ENCODE assay signal across 7 cellular contexts in genomic region chr3:71303627-71304260, GRCh38.
DNase-seq lines count a peak whose midpoint lies in the region; ATAC-seq and TF ChIP-seq lines count a peak whose summit lies in the region.

No MANE protein-coding gene starts in this region.

- no peaks in the 10 kb centered on the region for H3K36me3 ChIP-seq in H7 (replicated peaks; ENCODE audit: control insufficient read depth, insufficient read depth, low read length)
- no peaks in the 10 kb centered on the region for H3K36me3 ChIP-seq in sigmoid colon
- no peaks in the 10 kb centered on the region for H3K36me3 ChIP-seq in Peyer's patch

- H3K27ac Mint-ChIP-seq in activated B cell treated with CpG ODN at 0.5 μM for 24 hours: peak overlapping the region; percentile 94

- peak overlapping the region; percentile 92 for H3K4me3 Mint-ChIP-seq in activated B cell treated with CpG ODN at 0.5 μM for 24 hours

- H3K9me3 Mint-ChIP-seq in activated B cell treated with CpG ODN at 0.5 μM for 24 hours: no peaks in the 10 kb centered on the region

- ATAC-seq in activated B cell treated with CpG ODN at 0.5 μM for 24 hours (ENCODE audit: low read depth) (no peak), SK-N-SH treated with all-trans-retinoic acid at 6 μM for 48 hours (no peak)

- CTCF ChIA-PET in activated B cell treated with CpG ODN at 0.5 μM for 24 hours (lab: Charles Lee): interaction anchor here (0.7 to 1.7 kb wide), 5 partner anchors 207 to 772 kb away, joined by 3 to 8 read pairs (median 4); no protein-coding TSS in a partner anchor

- H3K9me3 ChIP-seq in sigmoid colon (no peaks in the 10 kb centered on the region), Peyer's patch (no peaks in the 10 kb centered on the region)

- in situ Hi-C loops in G401 (cut with HindIII; ENCODE audit: low sequenced_read_pairs): no loop called here

- TF ChIP-seq POLR2A in sigmoid colon (IDR thresholded peaks at IDR 0.05) (no peak), Peyer's patch (IDR thresholded peaks at IDR 0.05) (no peak)

- POLR2A ChIA-PET in activated B cell treated with CpG ODN at 0.5 μM for 24 hours (lab: Charles Lee): interaction anchor here (0.7 to 8.0 kb wide), 11 partner anchors 8 to 279 kb away, joined by 3 to 69 read pairs (median 5); partner anchors contain the start of gene FOXP1

- H3K4me1 ChIP-seq in sigmoid colon: peaks cover 0 to 76% (median 46%) of the 10 kb centered on the region in 4 donors
- peaks cover 0 to 15% (median 0%) of the 10 kb centered on the region in 4 donors for H3K4me1 ChIP-seq in Peyer's patch

- peaks cover 26% of the 10 kb centered on the region for H3K36me3 Mint-ChIP-seq in activated B cell treated with CpG ODN at 0.5 μM for 24 hours (ENCODE audit: low read depth)

- H3K27ac ChIP-seq in sigmoid colon: peak overlapping the region; percentile 83 to 88 (median 84)
- H3K27ac ChIP-seq in Peyer's patch: peak overlapping the region in 2 of 4 donors; percentile 20 to 56

- no peaks in the 10 kb centered on the region for H3K27me3 ChIP-seq in H7 (ENCODE audit: control insufficient read depth, insufficient read depth, low read length)
- H3K27me3 ChIP-seq in sigmoid colon: no peaks in the 10 kb centered on the region
- H3K27me3 ChIP-seq in Peyer's patch: no peaks in the 10 kb centered on the region

- 0 out of 2 replicates have a peak overlapping the region, but pooled peaks have one; percentile 5 for H3K4me3 ChIP-seq in H7 (ENCODE audit: insufficient read depth, low read depth, low read length)
- peak overlapping the region; percentile 11 for H3K4me3 ChIP-seq in fibroblast of the aortic adventitia (ENCODE audit: low read depth, low read length)
- H3K4me3 ChIP-seq in sigmoid colon: peak overlapping the region in 3 of 4 donors; percentile 41 to 48 (median 44)
- no peak overlapping the region for H3K4me3 ChIP-seq in Peyer's patch

- H3K4me1 Mint-ChIP-seq in activated B cell treated with CpG ODN at 0.5 μM for 24 hours: peaks cover 78% of the 10 kb centered on the region

- peak; percentile 6 for TF ChIP-seq CTCF in activated B cell treated with CpG ODN at 0.5 μM for 24 hours (IDR thresholded peaks at IDR 0.05)
- no peak for TF ChIP-seq CTCF in fibroblast of the aortic adventitia (IDR thresholded peaks at IDR 0.05; ENCODE audit: insufficient read depth, low read length)
- TF ChIP-seq CTCF in sigmoid colon (IDR thresholded peaks at IDR 0.05): no peak
- no peak for TF ChIP-seq CTCF in Peyer's patch (IDR thresholded peaks at IDR 0.05)

- DNase-seq in H7 (no peak), activated B cell treated with CpG ODN at 0.5 μM for 24 hours (no peak), fibroblast of the aortic adventitia (ENCODE audit: low read depth) (peak; percentile 23), sigmoid colon (no peak), G401 (ENCODE audit: low spot score) (no peak), Peyer's patch (no peak)

- 25 to 36% methylated on average over 7 of the region's 7 CpGs for WGBS in sigmoid colon, 2 donors

- intact Hi-C loops in activated B cell treated with CpG ODN at 0.5 μM for 24 hours (cut with micrococcal nuclease): loop anchor here (1.0 to 5.0 kb wide), 10 partner anchors 53 to 1241 kb away; no protein-coding TSS in a partner anchor
- intact Hi-C loops in sigmoid colon (cut with DNase I): loop anchor here (5.0 kb wide), 4 partner anchors 56 to 771 kb away; no protein-coding TSS in a partner anchor

- H3K27me3 Mint-ChIP-seq in activated B cell treated with CpG ODN at 0.5 μM for 24 hours: no peaks in the 10 kb centered on the region

- no peak for TF ChIP-seq EP300 in sigmoid colon (IDR thresholded peaks at IDR 0.05)

TF ChIP-seq in SK-N-SH treated with all-trans-retinoic acid at 6 μM for 48 hours, 23 proteins besides CTCF, POLR2A, EP300 and RAD21:
- no peak for TF ChIP-seq TOX (CRISPR knock-in tag; IDR thresholded peaks at IDR 0.05; ENCODE audit: borderline replicate concordance)

Comparison
In these comparisons a context has a peak if more than half of its experiments do, and no peak if none do; other contexts are left out.
1. H3K4me3 ChIP-seq: peak in H7 (single experiment), fibroblast of the aortic adventitia (single experiment) and sigmoid colon (3 of 4); none in Peyer's patch (0 of 4).